24 cellular contexts compared by ENCODE assay signal in genomic region chr11:12671378-12671777, GRCh38.
"Had no signal": no experiment of that assay in that cellular context is flagged by ENCODE, and none has a peak within 500 bp of the region (broad histone marks: within the 10 kb centered on the region; RNA-seq: fewer than 3 reads in every experiment).

No MANE protein-coding gene starts in this region.

- H3K4me3 Mint-ChIP-seq: activated CD4-positive, alpha-beta T cell treated with anti-CD3 and anti-CD28 coated beads for 36 hours; activated T-cell treated with anti-CD3 and anti-CD28 coated beads, Interleukin-2, amount 50 U/mL, for 72 hours; central memory CD8-positive, alpha-beta T cell; dendritic cell treated with granulocyte-macrophage colony-stimulating factor and Interleukin-4, amounts not matched to agents 40 ng/mL and 50 ng/mL, for 4 days; endodermal cell; neural progenitor cell had no signal

- H3K9me3 Mint-ChIP-seq: neural progenitor cell; T-helper 2 cell treated with Interferon-gamma antibody and Interleukin-4, amounts not matched to agents 5 μg/mL and 100 μg/mL, for 36 hours had no signal

- H3K4me1 Mint-ChIP-seq: central memory CD8-positive, alpha-beta T cell had no signal

- H3K27ac Mint-ChIP-seq: activated CD4-positive, alpha-beta T cell treated with anti-CD3 and anti-CD28 coated beads for 36 hours; activated naive CD4-positive, alpha-beta T cell treated with anti-CD3 and anti-CD28 coated beads, Interleukin-2, amount 50 U/mL, for 72 hours; activated T-cell treated with anti-CD3 and anti-CD28 coated beads, Interleukin-2, amount 50 U/mL, for 72 hours; dendritic cell treated with granulocyte-macrophage colony-stimulating factor and Interleukin-4, amounts not matched to agents 40 ng/mL and 50 ng/mL, for 4 days; endodermal cell; naive B cell; neural progenitor cell; T-helper 2 cell treated with Interferon-gamma antibody and Interleukin-4, amounts not matched to agents 5 μg/mL and 100 μg/mL, for 36 hours had no signal

- H3K9ac ChIP-seq: neural progenitor cell, parathyroid adenoma had no signal

- H3K9me3 ChIP-seq: breast epithelium, psoas muscle had no signal

- H3K27me3 ChIP-seq: breast epithelium, foreskin keratinocyte, tibial nerve had no signal

- H3K4me1 ChIP-seq: breast epithelium, foreskin keratinocyte, parathyroid adenoma, psoas muscle had no signal

- H3K4me3 ChIP-seq: breast epithelium, heart right ventricle, neural progenitor cell, psoas muscle, tibial nerve had no signal

- ATAC-seq: activated CD4-positive, alpha-beta T cell treated with anti-CD3 and anti-CD28 coated beads for 36 hours; activated naive CD4-positive, alpha-beta T cell treated with anti-CD3 and anti-CD28 coated beads, Interleukin-2, amount 50 U/mL, for 72 hours; activated T-cell treated with anti-CD3 and anti-CD28 coated beads, Interleukin-2, amount 50 U/mL, for 72 hours; esophagus mucosa; foreskin keratinocyte; heart right ventricle had no signal

- H3K36me3 ChIP-seq: breast epithelium, heart right ventricle, neural progenitor cell, tibial nerve had no signal

- DNase-seq: activated CD4-positive, CD25-positive, alpha-beta regulatory T cell; activated naive CD4-positive, alpha-beta T cell; activated T-cell treated with anti-CD3 and anti-CD28 coated beads for 4 hours; endodermal cell; foreskin keratinocyte; heart right ventricle; mammary epithelial cell; naive B cell; occipital lobe; psoas muscle; stimulated activated CD4-positive, alpha-beta T cell treated with anti-CD3 and anti-CD28 coated beads, Interleukin-2, amount 100 ng/mL, for 24 hours; stimulated activated naive CD4-positive, alpha-beta T cell; T-helper 1 cell had no signal

- H3K27ac ChIP-seq: breast epithelium, foreskin keratinocyte, heart right ventricle, neural progenitor cell, parathyroid adenoma, tibial nerve had no signal
